1 cellular context compared by ENCODE assay signal in the genomic region with DNA sequence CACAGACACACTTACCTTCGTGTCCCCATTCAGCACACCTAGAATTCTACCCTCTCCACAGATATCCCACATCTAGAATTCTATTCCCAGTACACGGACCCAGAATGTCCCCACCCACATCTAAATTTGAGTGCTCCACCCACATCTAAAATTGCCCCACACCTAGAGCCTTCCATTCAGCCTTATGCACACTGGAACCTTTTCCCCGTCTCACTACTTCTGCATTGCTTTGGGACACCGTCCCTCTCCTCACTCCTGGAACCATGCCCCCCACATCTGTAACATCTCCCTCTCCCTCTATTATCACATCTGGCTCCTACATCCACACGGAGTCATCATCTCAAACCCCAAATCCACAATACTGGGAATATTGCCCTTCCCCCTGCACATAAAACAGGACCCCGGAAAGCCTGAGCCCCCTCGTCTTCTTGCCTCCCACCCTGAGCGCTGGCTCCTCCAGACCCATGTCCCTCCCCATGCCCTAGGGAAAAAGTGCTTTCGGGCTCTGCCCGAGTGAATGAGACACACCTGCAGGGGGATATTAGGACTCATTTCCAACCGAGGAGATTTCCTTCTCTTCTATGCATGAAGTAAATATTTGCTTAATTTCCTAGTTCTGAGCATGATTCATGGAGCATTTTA.
TF ChIP-seq lines count a peak whose summit lies in the region.

No MANE protein-coding gene starts in this region.

TF ChIP-seq in HEK293, 187 proteins besides CTCF, POLR2A, EP300 and RAD21 (continued from another document):
- TF ChIP-seq, protein P1, sequence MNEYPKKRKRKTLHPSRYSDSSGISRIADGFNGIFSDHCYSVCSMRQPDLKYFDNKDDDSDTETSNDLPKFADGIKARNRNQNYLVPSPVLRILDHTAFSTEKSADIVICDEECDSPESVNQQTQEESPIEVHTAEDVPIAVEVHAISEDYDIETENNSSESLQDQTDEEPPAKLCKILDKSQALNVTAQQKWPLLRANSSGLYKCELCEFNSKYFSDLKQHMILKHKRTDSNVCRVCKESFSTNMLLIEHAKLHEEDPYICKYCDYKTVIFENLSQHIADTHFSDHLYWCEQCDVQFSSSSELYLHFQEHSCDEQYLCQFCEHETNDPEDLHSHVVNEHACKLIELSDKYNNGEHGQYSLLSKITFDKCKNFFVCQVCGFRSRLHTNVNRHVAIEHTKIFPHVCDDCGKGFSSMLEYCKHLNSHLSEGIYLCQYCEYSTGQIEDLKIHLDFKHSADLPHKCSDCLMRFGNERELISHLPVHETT (tag by site-specific recombination; IDR thresholded peaks at IDR 0.05): no peak
